ENCODE assay signal across 22 cellular contexts in the genomic region with DNA sequence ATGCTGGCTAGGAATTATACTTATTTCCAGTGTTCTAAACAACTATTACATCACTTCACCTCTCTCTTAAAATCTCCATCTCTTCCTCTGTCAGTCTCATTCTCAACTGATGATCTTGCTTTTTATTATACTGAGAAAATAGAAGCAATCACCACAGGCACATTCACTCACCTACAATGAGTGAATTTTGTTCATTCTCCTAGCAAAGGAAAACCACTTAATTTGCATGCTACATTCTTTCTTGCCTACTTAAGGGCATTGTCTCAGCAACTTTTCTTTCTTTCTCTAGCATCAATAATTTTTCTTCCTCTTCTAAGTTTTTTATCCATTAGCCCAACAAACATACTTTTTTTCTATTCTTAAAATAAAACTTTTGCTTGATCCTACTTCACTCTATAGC. TPM values are rescaled to one million over a fixed set of nuclear protein-coding genes. Genes with fewer than 3 reads are reported as not detected.
DNase-seq lines count a peak whose midpoint lies in the region; ATAC-seq, FAIRE-seq and TF ChIP-seq lines count a peak whose summit lies in the region.
"Had no signal": no experiment of that assay in that cellular context is flagged by ENCODE, and none has a peak within 500 bp of the region (broad histone marks: within the 10 kb centered on the region; RNA-seq: fewer than 3 reads in every experiment).

No MANE protein-coding gene starts in this region.

- no peak overlapping the region for H3K4me3 ChIP-seq in colonic mucosa
- H3K4me3 ChIP-seq: GM23248, HAP-1, K562 had no signal

- no peaks in the 10 kb centered on the region for H3K27me3 ChIP-seq in colonic mucosa
- H3K27me3 ChIP-seq: BE2C had no signal

- H3K27ac ChIP-seq in colonic mucosa = no peak overlapping the region
- H3K27ac ChIP-seq: GM23248 had no signal

- intact Hi-C loops in colonic mucosa (cut with DNase I) = no loop called here

- DNase-seq in astrocyte of the hippocampus (ENCODE audit: low read depth, low spot score) (peak; percentile 61), RCC 7860 (ENCODE audit: low spot score) (no peak), colonic mucosa (no peak), SHP77 treated with DMSO at 0.1 percent for 48 hours (lab: John Stamatoyannopoulos, UW) (no peak)
- DNase-seq in stimulated activated CD4-positive, alpha-beta T cell treated with anti-CD3 and anti-CD28 coated beads, Interleukin-4, amount 100 ng/mL, for 1 hour = no peak
- DNase-seq: ACHN; BE2C; C1 segment of cervical spinal cord; CD4-positive, CD25-positive, alpha-beta regulatory T cell; CD8-positive, alpha-beta memory T cell; COR-L47; GDM1; GM23248; IMR-90; Karpas-422 had no signal

- no peak for TF ChIP-seq CTCF in colonic mucosa (IDR thresholded peaks at IDR 0.05)

- no peaks in the 10 kb centered on the region for H3K36me3 ChIP-seq in colonic mucosa
- H3K36me3 ChIP-seq: BE2C, HAP-1 had no signal

- ATAC-seq in GM18861 (IDR thresholded peaks at IDR 0.05; ENCODE audit: unreplicated experiment) (peak; percentile 57), HG02870 (IDR thresholded peaks at IDR 0.05; ENCODE audit: unreplicated experiment) (peak; percentile 50)
- ATAC-seq: K562 had no signal

- FAIRE-seq in RCC 7860 (lab: Jason Lieb, UNC) = no peak
- FAIRE-seq: A204.1, D721Med, HTR-8/SVneo, K562 had no signal

- no peak overlapping the region for H3K9ac ChIP-seq in colonic mucosa (ENCODE audit: low read depth in 2 of 2, low read length in 2 of 2)
- H3K9ac ChIP-seq: GM23248 had no signal

- H3K9me3 ChIP-seq in colonic mucosa = no peaks in the 10 kb centered on the region
- H3K9me3 ChIP-seq: BE2C, HAP-1 had no signal

- no peaks in the 10 kb centered on the region for H3K4me1 ChIP-seq in colonic mucosa
- H3K4me1 ChIP-seq: BE2C, HAP-1 had no signal

RNA-seq across cellular contexts. Expression of a gene that starts 21.1 kb away (rescaled TPM):
- 10 to 100 TPM; 31.1 to 39.7 TPM for total RNA-seq in colonic mucosa
